1 cellular context compared by ENCODE assay signal in the genomic region with DNA sequence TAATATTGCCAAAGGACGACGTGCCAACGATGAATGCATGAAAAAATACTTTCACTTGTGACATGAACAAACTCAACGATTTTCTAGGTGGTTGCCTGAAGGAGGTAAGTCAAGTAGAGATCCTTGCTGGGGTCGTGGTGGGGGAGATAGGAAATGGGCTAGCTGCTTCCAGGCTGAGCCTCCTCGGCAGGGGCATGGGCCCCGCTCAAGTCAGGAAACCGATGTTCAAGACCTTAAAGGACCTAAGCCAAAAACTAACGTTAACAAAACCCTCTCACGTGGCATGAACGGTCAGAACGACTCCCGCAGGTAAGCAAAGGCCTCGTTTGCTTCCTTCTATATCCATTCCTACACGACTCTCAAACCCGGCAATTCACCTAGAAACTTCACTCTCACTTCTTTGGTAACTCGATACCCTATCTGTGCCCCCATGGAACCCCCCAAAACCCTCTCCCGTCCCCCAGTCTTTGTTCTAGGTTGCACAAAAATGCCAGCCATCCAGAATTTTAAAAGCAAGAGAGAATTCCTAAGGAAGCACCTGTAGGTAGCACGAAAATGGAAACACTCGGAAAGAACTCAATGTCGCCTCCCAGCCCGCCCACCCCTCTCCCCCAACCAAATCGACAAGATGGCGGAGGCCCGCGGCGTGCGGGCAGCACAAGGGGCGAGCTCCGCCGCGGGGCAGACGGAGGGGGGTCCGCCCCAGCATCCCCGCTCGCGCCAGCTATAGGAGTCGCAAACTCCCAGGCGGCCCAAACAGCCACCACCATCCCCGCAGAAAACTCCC.
TF ChIP-seq lines count a peak whose summit lies in the region.

No MANE protein-coding gene starts in this region.

TF ChIP-seq in HCT116, 20 proteins besides CTCF, POLR2A, EP300 and RAD21 (continued from another document):
- no peak for TF ChIP-seq EGR1 (IDR thresholded peaks at IDR 0.05; ENCODE audit: low read depth)
- no peak; the same call in 1 of the 2 replicates for TF ChIP-seq ZFX (IDR thresholded peaks at IDR 0.05)
- TF ChIP-seq JUND (IDR thresholded peaks at IDR 0.05): no peak
- no peak for TF ChIP-seq SP1 (IDR thresholded peaks at IDR 0.05; ENCODE audit: low read depth)
- TF ChIP-seq, protein P1, sequence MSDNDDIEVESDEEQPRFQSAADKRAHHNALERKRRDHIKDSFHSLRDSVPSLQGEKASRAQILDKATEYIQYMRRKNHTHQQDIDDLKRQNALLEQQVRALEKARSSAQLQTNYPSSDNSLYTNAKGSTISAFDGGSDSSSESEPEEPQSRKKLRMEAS (IDR thresholded peaks at IDR 0.05): no peak
- TF ChIP-seq, protein P2, sequence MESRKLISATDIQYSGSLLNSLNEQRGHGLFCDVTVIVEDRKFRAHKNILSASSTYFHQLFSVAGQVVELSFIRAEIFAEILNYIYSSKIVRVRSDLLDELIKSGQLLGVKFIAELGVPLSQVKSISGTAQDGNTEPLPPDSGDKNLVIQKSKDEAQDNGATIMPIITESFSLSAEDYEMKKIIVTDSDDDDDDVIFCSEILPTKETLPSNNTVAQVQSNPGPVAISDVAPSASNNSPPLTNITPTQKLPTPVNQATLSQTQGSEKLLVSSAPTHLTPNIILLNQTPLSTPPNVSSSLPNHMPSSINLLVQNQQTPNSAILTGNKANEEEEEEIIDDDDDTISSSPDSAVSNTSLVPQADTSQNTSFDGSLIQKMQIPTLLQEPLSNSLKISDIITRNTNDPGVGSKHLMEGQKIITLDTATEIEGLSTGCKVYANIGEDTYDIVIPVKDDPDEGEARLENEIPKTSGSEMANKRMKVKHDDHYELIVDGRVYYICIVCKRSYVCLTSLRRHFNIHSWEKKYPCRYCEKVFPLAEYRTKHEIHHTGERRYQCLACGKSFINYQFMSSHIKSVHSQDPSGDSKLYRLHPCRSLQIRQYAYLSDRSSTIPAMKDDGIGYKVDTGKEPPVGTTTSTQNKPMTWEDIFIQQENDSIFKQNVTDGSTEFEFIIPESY (IDR thresholded peaks at IDR 0.05; ENCODE audit: extremely low read depth, insufficient replicate concordance, low read length): no peak
